8 cellular contexts compared by ENCODE assay signal in the genomic region with DNA sequence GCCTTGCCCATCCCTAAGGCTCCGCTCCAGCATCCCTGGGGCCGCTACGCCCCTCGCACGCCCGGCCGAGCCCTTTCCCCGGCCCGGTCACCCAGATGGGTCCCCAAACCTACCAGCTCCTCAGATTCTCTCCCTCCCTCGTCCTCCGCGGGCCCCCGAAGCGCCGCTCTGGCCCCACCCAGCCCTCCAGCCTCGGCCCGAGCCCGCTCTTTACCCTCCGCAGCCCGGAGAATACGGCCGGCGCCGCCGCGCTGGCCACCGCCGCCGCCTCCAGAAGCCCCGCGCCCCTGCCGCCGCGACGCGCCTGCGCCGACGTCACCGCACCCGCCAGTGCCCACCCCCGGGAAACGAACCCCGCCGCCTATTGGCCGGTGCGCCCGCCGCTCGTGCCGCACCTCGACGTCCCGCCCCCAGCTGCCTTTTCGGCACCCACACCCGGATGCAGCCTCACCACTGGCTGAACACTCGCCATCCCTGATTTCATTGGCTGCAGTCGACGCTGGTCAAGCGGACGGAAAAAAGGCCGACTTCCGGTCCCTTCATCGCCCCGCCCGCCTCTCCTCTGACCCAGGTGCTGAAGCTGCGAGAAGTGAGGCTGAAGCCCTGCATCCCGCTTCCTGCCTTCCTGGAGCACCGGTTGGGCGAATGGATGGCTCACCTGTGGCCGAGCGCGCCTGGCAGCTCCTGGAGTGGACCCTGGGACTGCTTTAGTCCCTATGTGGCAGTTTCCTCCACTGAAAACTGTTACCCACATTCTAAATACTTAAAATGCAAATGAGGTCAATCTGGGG. TPM values are rescaled to one million over a fixed set of nuclear protein-coding genes. Genes with fewer than 3 reads are reported as not detected.
DNase-seq lines count a peak whose midpoint lies in the region; ATAC-seq, FAIRE-seq and TF ChIP-seq lines count a peak whose summit lies in the region.

A gene (minus strand): TSS at position 292 of the 791 bp plus-strand sequence. CDS start 1,364 bp downstream, outside the sequence.

- H3K9me3 ChIP-seq in OCI-LY3 (ENCODE audit: insufficient read depth, low read length): no peaks in the 10 kb centered on the region
- no peaks in the 10 kb centered on the region for H3K9me3 ChIP-seq in endothelial cell of umbilical vein (replicated peaks; ENCODE audit: control insufficient read depth, insufficient read depth, low read length)

- DNase-seq in D341Med (ENCODE audit: low spot score) (peak; percentile 98), HuH-7 (ENCODE audit: low spot score) (peak; percentile 95), endothelial cell of umbilical vein (ENCODE audit: low read depth, low spot score) (peak; percentile 99), middle frontal gyrus (ENCODE audit: extremely low spot score, low spot score) (peak; percentile 98)
- peak; percentile 98 for DNase-seq in activated CD8-positive, alpha-beta memory T cell treated with anti-CD3 and anti-CD28 coated beads, Interleukin-2, amount 50 U/mL, for 48 hours
- peak; percentile 93 to 96 for DNase-seq in stimulated activated CD8-positive, alpha-beta memory T cell treated with anti-CD3 and anti-CD28 coated beads, Interleukin-2, amount 100 ng/mL, for 48 hours (ENCODE audit: low read depth in 2 of 2)

- intact Hi-C loops in endothelial cell of umbilical vein (cut with micrococcal nuclease): loop anchor here (1.0 kb wide), 1 partner anchor 14 kb away; a partner anchor contains a TSS

- H3K27me3 ChIP-seq in OCI-LY3 (ENCODE audit: low read depth, low read length) (no peaks in the 10 kb centered on the region), endothelial cell of umbilical vein (ENCODE audit: control insufficient read depth in 2 of 2, insufficient read depth in 2 of 2, low read length in 2 of 2) (no peaks in the 10 kb centered on the region)

- H3K9ac ChIP-seq in OCI-LY3 (ENCODE audit: low read length) (peak within 1 kb of the TSS; percentile 86), endothelial cell of umbilical vein (replicated peaks; ENCODE audit: extremely low read depth, insufficient read depth, low read length) (peak within 1 kb of the TSS; percentile 98)

- H3K36me3 ChIP-seq in OCI-LY3 (replicated peaks; ENCODE audit: low read depth, low read length) (peaks cover 29% of the 10 kb centered on the region), endothelial cell of umbilical vein (ENCODE audit: control insufficient read depth in 2 of 2, extremely low read depth in 1 of 2, insufficient read depth in 2 of 2, low read length in 2 of 2) (peaks cover 14 to 25% of the 10 kb centered on the region in 2 experiments)

- peaks cover 22% of the 10 kb centered on the region for H3K79me2 ChIP-seq in OCI-LY3 (ENCODE audit: low read length)
- peaks cover 46% of the 10 kb centered on the region for H3K79me2 ChIP-seq in endothelial cell of umbilical vein (ENCODE audit: control insufficient read depth, insufficient read depth, low read length)

- dilution Hi-C loops in endothelial cell of umbilical vein (cut with MboI; ENCODE audit: extremely low pct_ligation_motif_present, low sequenced_read_pairs): no loop called here

- no TSS peak for BruUV-seq in endothelial cell of umbilical vein (replicated peaks; lab: Mats Ljungman, UMichigan)

- CTCF ChIA-PET in endothelial cell of umbilical vein (lab: Charles Lee): interaction anchor here (1.0 to 1.6 kb wide), 2 partner anchors 14 to 17 kb away, joined by 4 to 11 read pairs; a partner anchor contains a TSS

- H3K4me3 ChIP-seq in OCI-LY3 (ENCODE audit: low read length) (peak within 1 kb of the TSS; percentile 90), endothelial cell of umbilical vein (replicated peaks in 1 of 3; ENCODE audit: insufficient read depth in 1 of 3, low read depth in 1 of 3, low read length in 3 of 3) (peak within 1 kb of the TSS; percentile 79 to 93 (median 86))

- H2AFZ ChIP-seq in OCI-LY3 (ENCODE audit: low read depth, low read length) (peak within 1 kb of the TSS; percentile 52; the same call in 1 of the 2 replicates), endothelial cell of umbilical vein (ENCODE audit: low read depth, low read length) (no peak within 1 kb of the TSS)

- TF ChIP-seq CTCF in OCI-LY3 (IDR thresholded peaks at IDR 0.05; ENCODE audit: low read depth, low read length): no peak
- TF ChIP-seq CTCF in endothelial cell of umbilical vein (IDR thresholded peaks at IDR 0.05; ENCODE audit: extremely low read depth in 1 of 2, insufficient read depth in 1 of 2, low read depth in 1 of 2, low read length in 2 of 2): no peak

- H3K27ac ChIP-seq in OCI-LY3 (ENCODE audit: low read length) (peak within 1 kb of the TSS; percentile 73), endothelial cell of umbilical vein (ENCODE audit: insufficient read depth, low read depth, low read length) (peak within 1 kb of the TSS; percentile 92)

- peak; percentile 98 for FAIRE-seq in endothelial cell of umbilical vein (lab: Jason Lieb, UNC)

- peak; percentile 83 for TF ChIP-seq POLR2A in endothelial cell of umbilical vein (IDR thresholded peaks at IDR 0.05; ENCODE audit: low read depth, low read length)

- ATAC-seq in GM21515 (IDR thresholded peaks at IDR 0.05; ENCODE audit: unreplicated experiment): peak; percentile 85

- H4K20me1 ChIP-seq in OCI-LY3 (ENCODE audit: insufficient read depth, low read length) (peaks cover 15% of the 10 kb centered on the region), endothelial cell of umbilical vein (replicated peaks; ENCODE audit: control insufficient read depth, extremely low read depth, insufficient read depth, low read length) (no peaks in the 10 kb centered on the region)

- POLR2A ChIA-PET in endothelial cell of umbilical vein (lab: Charles Lee): interaction anchor here (1.0 to 4.9 kb wide), 4 partner anchors 10 to 17 kb away, joined by 3 to 82 read pairs (median 4); a partner anchor contains a TSS

- H3K9me1 ChIP-seq in endothelial cell of umbilical vein (replicated peaks; ENCODE audit: control insufficient read depth, extremely low read depth, insufficient read depth, low read length): no peaks in the 10 kb centered on the region

- H3K4me1 ChIP-seq in OCI-LY3 (ENCODE audit: low read length) (peaks cover 10% of the 10 kb centered on the region), endothelial cell of umbilical vein (ENCODE audit: control insufficient read depth, extremely low read depth, insufficient read depth, low read length) (peaks cover 23% of the 10 kb centered on the region)

- H3K4me2 ChIP-seq in OCI-LY3 (ENCODE audit: low read length) (peak within 1 kb of the TSS; percentile 84), endothelial cell of umbilical vein (ENCODE audit: insufficient read depth, low read length) (peak within 1 kb of the TSS; percentile 75)

TF ChIP-seq in endothelial cell of umbilical vein, 7 proteins besides CTCF, POLR2A, EP300 and RAD21:
- TF ChIP-seq POLR2AphosphoS5 (IDR thresholded peaks at IDR 0.05; ENCODE audit: insufficient read depth, low read depth, low read length) (peak; percentile 93), MYC (IDR thresholded peaks at IDR 0.05; ENCODE audit: low read depth, low read length) (no peak), JUN (IDR thresholded peaks at IDR 0.05; ENCODE audit: borderline replicate concordance, insufficient read depth, insufficient read length, low read depth) (no peak)

RNA-seq across cellular contexts. Expression of the gene that starts here (rescaled TPM):
- total RNA-seq in endothelial cell of umbilical vein: 157 and 170 TPM in 2 replicates
- polyA plus RNA-seq in endothelial cell of umbilical vein: 175 and 176 TPM in 2 replicates
- 157 and 188 TPM in 2 replicates for polyA plus RNA-seq in endothelial cell of umbilical vein (2011; cell fraction: cytosol; rRNA removed)
- polyA plus RNA-seq in endothelial cell of umbilical vein (2011; cell fraction: nucleus; rRNA removed): 286 and 301 TPM in 2 replicates
- 128 and 197 TPM in 2 replicates for polyA plus RNA-seq in endothelial cell of umbilical vein (2012)
- polyA minus RNA-seq in endothelial cell of umbilical vein: 126 and 148 TPM in 2 replicates
- 31.7 TPM for polyA minus RNA-seq in endothelial cell of umbilical vein (2011; cell fraction: cytosol; rRNA and poly(A)+ RNA removed)
- polyA minus RNA-seq in endothelial cell of umbilical vein (2011; cell fraction: nucleus; rRNA and poly(A)+ RNA removed): 148 and 217 TPM in 2 replicates

Comparison
In these comparisons a context has a peak if more than half of its experiments do, and no peak if none do; other contexts are left out.
1. Peak in every context shown above with its lines: DNase-seq, ATAC-seq, H3K4me3 ChIP-seq and H3K27ac ChIP-seq.